14 cellular contexts compared by ENCODE assay signal in genomic region chr10:120606051-120606764, GRCh38.
DNase-seq lines count a peak whose midpoint lies in the region; ATAC-seq lines count a peak whose summit lies in the region.
"Had no signal": no experiment of that assay in that cellular context is flagged by ENCODE, and none has a peak within 500 bp of the region (broad histone marks: within the 10 kb centered on the region; RNA-seq: fewer than 3 reads in every experiment).

No MANE protein-coding gene starts in this region.

- H3K27ac Mint-ChIP-seq in stimulated activated memory B cell treated with anti-CD40 and anti-IgM and Interleukin-4, amounts not matched to agents 10 μg/mL and 1 μg/mL and 100 μg/mL, for 72 hours: no peak overlapping the region

- no peak for DNase-seq in activated CD4-positive, CD25-positive, alpha-beta regulatory T cell treated with anti-CD3 and anti-CD28 coated beads, Interleukin-2, amount 50 U/mL, for 72 hours
- DNase-seq in cortex of kidney (lab: John Stamatoyannopoulos, UW) (no peak), dermis blood vessel endothelial cell (no peak), aorta (no peak)
- DNase-seq: DMS79 treated with DMSO at 0.1 percent for 48 hours; NK-92 treated with Interleukin-12 subunit alpha and Interleukin-12 subunit beta, amount 100 ng/mL, for 24 hours; stimulated activated CD4-positive, alpha-beta T cell treated with anti-CD3 and anti-CD28 coated beads, Interleukin-4, amount 100 ng/mL, for 24 hours; T-helper 2 cell; thyroid gland had no signal

- no peaks in the 10 kb centered on the region for H3K36me3 Mint-ChIP-seq in stimulated activated memory B cell treated with anti-CD40 and anti-IgM and Interleukin-4, amounts not matched to agents 10 μg/mL and 1 μg/mL and 100 μg/mL, for 72 hours

- peaks cover 1% of the 10 kb centered on the region for H3K9me3 ChIP-seq in aorta (ENCODE audit: control insufficient read depth, low read length)
- H3K9me3 ChIP-seq: thyroid gland had no signal

- H3K9me3 Mint-ChIP-seq in stimulated activated memory B cell treated with anti-CD40 and anti-IgM and Interleukin-4, amounts not matched to agents 10 μg/mL and 1 μg/mL and 100 μg/mL, for 72 hours: no peaks in the 10 kb centered on the region

- no peaks in the 10 kb centered on the region for H3K27me3 ChIP-seq in aorta (ENCODE audit: control insufficient read depth in 1 of 2, insufficient read depth in 2 of 2, low read length in 1 of 2)
- H3K27me3 ChIP-seq: thyroid gland had no signal

- intact Hi-C loops in aorta (cut with DNase I): no loop called here

- ATAC-seq in activated CD4-positive, CD25-positive, alpha-beta regulatory T cell treated with anti-CD3 and anti-CD28 coated beads, Interleukin-2, amount 50 U/mL, for 24 hours: peak; percentile 53 to 61
- ATAC-seq in HG02588 (IDR thresholded peaks at IDR 0.05; ENCODE audit: unreplicated experiment) (peak; percentile 61), HG03354 (IDR thresholded peaks at IDR 0.05; ENCODE audit: poor library complexity, severe bottlenecking, unreplicated experiment) (peak; percentile 64), aorta (ENCODE audit: low FRiP score) (no peak)
- ATAC-seq in stimulated activated memory B cell treated with anti-CD40 and anti-IgM and Interleukin-4, amounts not matched to agents 10 μg/mL and 1 μg/mL and 100 μg/mL, for 72 hours: peak; percentile 74

- H3K4me3 ChIP-seq in aorta (ENCODE audit: low read length in 2 of 2): no peak overlapping the region
- H3K4me3 ChIP-seq: thyroid gland had no signal

- no peaks in the 10 kb centered on the region for H3K36me3 ChIP-seq in aorta (ENCODE audit: control insufficient read depth in 1 of 2, insufficient read depth in 2 of 2, low read length in 1 of 2)
- H3K36me3 ChIP-seq: thyroid gland had no signal

- peaks cover 16% of the 10 kb centered on the region for H3K4me1 Mint-ChIP-seq in stimulated activated memory B cell treated with anti-CD40 and anti-IgM and Interleukin-4, amounts not matched to agents 10 μg/mL and 1 μg/mL and 100 μg/mL, for 72 hours

- H3K27ac ChIP-seq in aorta (ENCODE audit: low read depth in 1 of 2, low read length in 2 of 2): no peak overlapping the region
- H3K27ac ChIP-seq: 22Rv1, thyroid gland had no signal

- no peak overlapping the region for H3K4me3 Mint-ChIP-seq in stimulated activated memory B cell treated with anti-CD40 and anti-IgM and Interleukin-4, amounts not matched to agents 10 μg/mL and 1 μg/mL and 100 μg/mL, for 72 hours

- no peaks in the 10 kb centered on the region for H3K4me1 ChIP-seq in aorta (ENCODE audit: control insufficient read depth in 1 of 2, insufficient read depth in 2 of 2, low read length in 2 of 2)
- H3K4me1 ChIP-seq: thyroid gland had no signal

- 68 to 69% methylated on average over 5 of the region's 5 CpGs for WGBS in aorta, 2 donors

- H3K27me3 Mint-ChIP-seq in stimulated activated memory B cell treated with anti-CD40 and anti-IgM and Interleukin-4, amounts not matched to agents 10 μg/mL and 1 μg/mL and 100 μg/mL, for 72 hours: no peaks in the 10 kb centered on the region
